17 cellular contexts compared by ENCODE assay signal in the genomic region with DNA sequence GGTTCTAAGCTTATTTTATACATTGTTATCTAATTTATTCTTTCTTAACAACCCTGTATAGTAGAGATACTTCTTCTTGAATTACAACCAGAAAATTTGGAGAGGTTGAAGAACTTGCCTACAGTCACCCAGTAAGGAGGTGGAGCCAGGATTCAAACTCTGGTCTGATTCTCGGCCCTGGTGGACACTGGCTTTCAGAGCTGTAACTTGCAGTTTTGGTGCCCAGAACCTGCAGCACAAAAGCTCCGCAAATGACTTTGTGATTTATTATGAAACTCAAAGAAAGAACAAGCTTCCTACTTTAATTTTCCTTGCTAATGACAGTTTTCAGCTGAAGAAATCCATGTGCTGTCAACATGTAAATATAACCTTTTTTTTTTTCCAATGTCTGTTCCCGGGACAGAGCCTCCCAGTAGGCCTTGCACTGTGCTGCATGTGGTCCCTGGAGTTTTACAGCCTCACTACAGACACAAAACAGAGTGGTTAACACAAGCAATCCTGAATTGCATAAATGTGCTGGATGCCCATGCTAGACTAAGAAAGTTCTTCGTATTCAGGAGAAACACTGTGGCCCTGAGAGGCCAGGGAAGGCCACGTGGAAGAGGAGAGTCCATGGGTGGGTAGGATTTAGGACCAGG.
DNase-seq lines count a peak whose midpoint lies in the region; ATAC-seq, FAIRE-seq and TF ChIP-seq lines count a peak whose summit lies in the region.
"Had no signal": no experiment of that assay in that cellular context is flagged by ENCODE, and none has a peak within 500 bp of the region (broad histone marks: within the 10 kb centered on the region; RNA-seq: fewer than 3 reads in every experiment).

No MANE protein-coding gene starts in this region.

- TF ChIP-seq CTCF in liver (IDR thresholded peaks at IDR 0.05; ENCODE audit: low read depth, low read length, missing input control) = no peak
- TF ChIP-seq CTCF in HepG2 (CRISPR knock-in tag; IDR thresholded peaks at IDR 0.05) = no peak
- no peak for TF ChIP-seq CTCF in kidney (IDR thresholded peaks at IDR 0.05; ENCODE audit: borderline replicate concordance, extremely low read depth, insufficient read depth)
- TF ChIP-seq CTCF in psoas muscle (IDR thresholded peaks at IDR 0.05) = no peak

- H4K20me1 ChIP-seq in HepG2 (ENCODE audit: insufficient read depth, low read length) = no peaks in the 10 kb centered on the region

- no peak overlapping the region for H3K27ac Mint-ChIP-seq in activated CD4-positive, alpha-beta T cell treated with anti-CD3 and anti-CD28 coated beads for 36 hours
- H3K27ac Mint-ChIP-seq: activated naive CD8-positive, alpha-beta T cell had no signal

- no peaks in the 10 kb centered on the region for H3K79me2 ChIP-seq in HepG2 (ENCODE audit: insufficient read depth, low read length)

- no peaks in the 10 kb centered on the region for H3K9me3 ChIP-seq in liver (ENCODE audit: control insufficient read depth in 4 of 4, low read length in 3 of 4)
- no peaks in the 10 kb centered on the region for H3K9me3 ChIP-seq in HepG2 (ENCODE audit: low read length)
- H3K9me3 ChIP-seq in kidney (ENCODE audit: control insufficient read depth in 1 of 2, low read length in 2 of 2) = no peaks in the 10 kb centered on the region
- no peaks in the 10 kb centered on the region for H3K9me3 ChIP-seq in psoas muscle
- H3K9me3 ChIP-seq: MG63 had no signal

- FAIRE-seq in HepG2 (lab: Jason Lieb, UNC) = no peak
- FAIRE-seq in kidney (lab: Jason Lieb, UNC) = no peak

- no peak for ATAC-seq in HepG2
- ATAC-seq in psoas muscle = peak in 2 of 4 donors; percentile 28 to 38
- ATAC-seq in activated CD4-positive, alpha-beta T cell treated with anti-CD3 and anti-CD28 coated beads for 36 hours = no peak
- ATAC-seq in GM21786 (IDR thresholded peaks at IDR 0.05; ENCODE audit: unreplicated experiment) = no peak

- no peak overlapping the region for H3K4me2 ChIP-seq in HepG2 (ENCODE audit: low read depth, low read length)

- H3K4me1 ChIP-seq in liver (ENCODE audit: control insufficient read depth in 4 of 4, insufficient read depth in 4 of 4, low read length in 3 of 4) (no peaks in the 10 kb centered on the region), HepG2 (ENCODE audit: insufficient read depth, low read length) (peaks cover 28% of the 10 kb centered on the region), kidney (ENCODE audit: control insufficient read depth in 1 of 2, insufficient read depth in 1 of 2, low read depth in 1 of 2, low read length in 2 of 2) (peaks cover 0 to 9% of the 10 kb centered on the region in 2 donors), psoas muscle (peaks cover 7% of the 10 kb centered on the region)

- H3K27me3 ChIP-seq in liver (ENCODE audit: control insufficient read depth in 4 of 4, insufficient read depth in 4 of 4, low read length in 3 of 4) (no peaks in the 10 kb centered on the region), HepG2 (ENCODE audit: control insufficient read depth in 1 of 2, insufficient read depth in 2 of 2, low read length in 2 of 2) (peaks cover 0 to 1% of the 10 kb centered on the region in 2 experiments; a peak in 1 of 5 replicates), psoas muscle (ENCODE audit: insufficient read depth in 3 of 3, low read length in 2 of 3) (no peaks in the 10 kb centered on the region)
- H3K27me3 ChIP-seq: MG63 had no signal

- H3K36me3 ChIP-seq in liver (ENCODE audit: control insufficient read depth in 4 of 4, insufficient read depth in 3 of 4, low read depth in 1 of 4, low read length in 3 of 4) (no peaks in the 10 kb centered on the region), HepG2 (replicated peaks in 1 of 2; ENCODE audit: control insufficient read depth in 1 of 2, insufficient read depth in 2 of 2, low read length in 2 of 2) (no peaks in the 10 kb centered on the region), kidney (ENCODE audit: control insufficient read depth in 1 of 2, insufficient read depth in 2 of 2, low read length in 2 of 2) (no peaks in the 10 kb centered on the region), psoas muscle (ENCODE audit: insufficient read depth in 1 of 2, low read depth in 1 of 2) (no peaks in the 10 kb centered on the region)

- intact Hi-C loops in HepG2 (cut with micrococcal nuclease; ENCODE audit: unreplicated experiment) (no loop called here), kidney (cut with DNase I) (no loop called here), psoas muscle (cut with DNase I) (no loop called here)
- intact Hi-C loops in activated CD4-positive, alpha-beta T cell treated with anti-CD3 and anti-CD28 coated beads for 36 hours (cut with DNase I, micrococcal nuclease) = no loop called here

- H3K27me3 Mint-ChIP-seq in activated CD4-positive, alpha-beta T cell treated with anti-CD3 and anti-CD28 coated beads for 36 hours = no peaks in the 10 kb centered on the region
- H3K27me3 Mint-ChIP-seq: activated naive CD8-positive, alpha-beta T cell; type B pancreatic cell had no signal

- H3K9ac ChIP-seq in liver (ENCODE audit: low read depth in 1 of 2, low read length in 2 of 2) = no peak overlapping the region
- no peak overlapping the region for H3K9ac ChIP-seq in HepG2 (ENCODE audit: insufficient read depth, low read depth, low read length)
- no peak overlapping the region for H3K9ac ChIP-seq in kidney (ENCODE audit: low read length in 2 of 2)

- no peaks in the 10 kb centered on the region for H3K36me3 Mint-ChIP-seq in activated CD4-positive, alpha-beta T cell treated with anti-CD3 and anti-CD28 coated beads for 36 hours (ENCODE audit: low read depth)
- H3K36me3 Mint-ChIP-seq: activated naive CD8-positive, alpha-beta T cell; type B pancreatic cell had no signal

- no peaks in the 10 kb centered on the region for H3K9me3 Mint-ChIP-seq in activated CD4-positive, alpha-beta T cell treated with anti-CD3 and anti-CD28 coated beads for 36 hours (ENCODE audit: low read depth)
- H3K9me3 Mint-ChIP-seq: type B pancreatic cell had no signal

- POLR2A ChIA-PET in HepG2 (lab: Yijun Ruan, JAX) = interaction anchor here (0.7 kb wide), 1 partner anchor 10 kb away, joined by 3 read pairs; no protein-coding TSS in a partner anchor
- POLR2A ChIA-PET in activated CD4-positive, alpha-beta T cell treated with anti-CD3 and anti-CD28 coated beads for 36 hours (lab: Charles Lee) = no interaction called here

- DNase-seq in HepG2 (ENCODE audit: low spot score) (no peak), kidney (peak; percentile 54), psoas muscle (no peak), NCI-H187 (lab: John Stamatoyannopoulos, UW) (no peak), superior temporal gyrus (ENCODE audit: extremely low spot score) (no peak)
- DNase-seq in activated CD4-positive, alpha-beta T cell treated with anti-CD3 and anti-CD28 coated beads for 36 hours = no peak
- DNase-seq: ACHN, COR-L47, mesendoderm, MG63, NCI-H69, SW 1271 had no signal

- peaks cover 3% of the 10 kb centered on the region for H3K4me1 Mint-ChIP-seq in activated CD4-positive, alpha-beta T cell treated with anti-CD3 and anti-CD28 coated beads for 36 hours

- TF ChIP-seq EP300 in HepG2 (IDR thresholded peaks at IDR 0.05; ENCODE audit: low read depth in 2 of 2, low read length in 2 of 2) = no peak
- no peak for TF ChIP-seq EP300 in HepG2 (CRISPR knock-in tag; IDR thresholded peaks at IDR 0.05; ENCODE audit: borderline replicate concordance)

- 85% methylated on average over 5 of the region's 5 CpGs for WGBS in liver
- WGBS in HepG2 (ENCODE audit: low lambda C conversion rate) = 72% methylated on average over 5 of the region's 5 CpGs
- 63 to 68% (median 64%) methylated on average over 5 of the region's 5 CpGs for WGBS in psoas muscle, 3 donors

- H3K27ac ChIP-seq in liver (ENCODE audit: low read depth in 1 of 2, low read length in 2 of 2) = peak overlapping the region in 1 of 2 donors; percentile 10
- H3K27ac ChIP-seq in HepG2 (ENCODE audit: extremely low read length, insufficient read depth, low read length) = no peak overlapping the region
- H3K27ac ChIP-seq in kidney (ENCODE audit: low read depth in 2 of 2, low read length in 2 of 2) = no peak overlapping the region
- peak overlapping the region; percentile 16 for H3K27ac ChIP-seq in psoas muscle
- H3K27ac ChIP-seq: VCaP had no signal

- in situ Hi-C loops in HepG2 (cut with HindIII; ENCODE audit: extremely low pct_ligation_motif_present, low pct_unique_long_range_greater_than_20kb) = no loop called here

- no peak overlapping the region for H3K4me3 Mint-ChIP-seq in activated CD4-positive, alpha-beta T cell treated with anti-CD3 and anti-CD28 coated beads for 36 hours
- H3K4me3 Mint-ChIP-seq: activated naive CD8-positive, alpha-beta T cell had no signal

- TF ChIP-seq RAD21 in liver (IDR thresholded peaks at IDR 0.05) (no peak), HepG2 (CRISPR knock-in tag; IDR thresholded peaks at IDR 0.05) (no peak)

- H3K4me3 ChIP-seq in liver (ENCODE audit: low read depth in 1 of 3, low read length in 3 of 3) = no peak overlapping the region
- H3K4me3 ChIP-seq in HepG2 (replicated peaks in 1 of 3; ENCODE audit: insufficient read depth in 1 of 3, low read depth in 2 of 3, low read length in 3 of 3) = no peak overlapping the region
- H3K4me3 ChIP-seq in kidney (ENCODE audit: low read length in 2 of 2) = no peak overlapping the region
- H3K4me3 ChIP-seq in psoas muscle = no peak overlapping the region
- H3K4me3 ChIP-seq: MG63 had no signal

- TF ChIP-seq POLR2A in HepG2 (IDR thresholded peaks at IDR 0.05; ENCODE audit: insufficient read depth in 1 of 2, low read depth in 2 of 2, low read length in 2 of 2) = no peak

- no TSS peak for BruUV-seq in HepG2 (replicated peaks; lab: Mats Ljungman, UMichigan)

- CTCF ChIA-PET in HepG2 (lab: Yijun Ruan, JAX; ENCODE audit: low intra/inter-chr PET ratio, low total read pairs) = no interaction called here
- CTCF ChIA-PET in activated CD4-positive, alpha-beta T cell treated with anti-CD3 and anti-CD28 coated beads for 36 hours (lab: Charles Lee) = interaction anchor here (0.7 to 1.0 kb wide), 4 partner anchors 9 to 165 kb away, joined by 3 to 4 read pairs (median 3); no protein-coding TSS in a partner anchor

- no peak overlapping the region for H2AFZ ChIP-seq in HepG2 (ENCODE audit: low read length)

TF ChIP-seq in liver, 16 proteins besides CTCF, POLR2A, EP300 and RAD21:
- TF ChIP-seq NR2F2 (IDR thresholded peaks at IDR 0.05) (peak; percentile 52), SP1 (IDR thresholded peaks at IDR 0.05) (peak; percentile 10), FOXA1 (IDR thresholded peaks at IDR 0.05) (no peak), GABPA (IDR thresholded peaks at IDR 0.05 in 1 of 2, conservative IDR thresholded peaks at IDR 0.05 in 1 of 2) (no peak)

TF ChIP-seq in HepG2, 621 proteins besides CTCF, POLR2A, EP300 and RAD21:
- no peak for TF ChIP-seq ZEB1 (IDR thresholded peaks at IDR 0.05; ENCODE audit: insufficient replicate concordance, low read depth)
- TF ChIP-seq ZC3H4 (CRISPR knock-in tag; IDR thresholded peaks at IDR 0.05; ENCODE audit: borderline replicate concordance) = no peak
- no peak for TF ChIP-seq NRL (CRISPR knock-in tag; IDR thresholded peaks at IDR 0.05; ENCODE audit: borderline replicate concordance)
- no peak for TF ChIP-seq SIX1 (CRISPR knock-in tag; IDR thresholded peaks at IDR 0.05; ENCODE audit: borderline replicate concordance)
TF ChIP-seq in HepG2: peak in this region for 0.
